1 cellular context compared by ENCODE assay signal in genomic region chr13:69556540-69557196, GRCh38.
TF ChIP-seq lines count a peak whose summit lies in the region.

No MANE protein-coding gene starts in this region.

TF ChIP-seq in GM12878, 131 proteins besides CTCF, POLR2A, EP300 and RAD21 (continued from another document):
- TF ChIP-seq TAF1 (IDR thresholded peaks at IDR 0.05; ENCODE audit: borderline replicate concordance, low read depth, low read length) (no peak), ASH2L (IDR thresholded peaks at IDR 0.05; ENCODE audit: borderline replicate concordance, low read depth) (no peak), STAT3 (IDR thresholded peaks at IDR 0.05; ENCODE audit: low read depth, low read length) (no peak)
